8 cellular contexts compared by ENCODE assay signal in the genomic region with DNA sequence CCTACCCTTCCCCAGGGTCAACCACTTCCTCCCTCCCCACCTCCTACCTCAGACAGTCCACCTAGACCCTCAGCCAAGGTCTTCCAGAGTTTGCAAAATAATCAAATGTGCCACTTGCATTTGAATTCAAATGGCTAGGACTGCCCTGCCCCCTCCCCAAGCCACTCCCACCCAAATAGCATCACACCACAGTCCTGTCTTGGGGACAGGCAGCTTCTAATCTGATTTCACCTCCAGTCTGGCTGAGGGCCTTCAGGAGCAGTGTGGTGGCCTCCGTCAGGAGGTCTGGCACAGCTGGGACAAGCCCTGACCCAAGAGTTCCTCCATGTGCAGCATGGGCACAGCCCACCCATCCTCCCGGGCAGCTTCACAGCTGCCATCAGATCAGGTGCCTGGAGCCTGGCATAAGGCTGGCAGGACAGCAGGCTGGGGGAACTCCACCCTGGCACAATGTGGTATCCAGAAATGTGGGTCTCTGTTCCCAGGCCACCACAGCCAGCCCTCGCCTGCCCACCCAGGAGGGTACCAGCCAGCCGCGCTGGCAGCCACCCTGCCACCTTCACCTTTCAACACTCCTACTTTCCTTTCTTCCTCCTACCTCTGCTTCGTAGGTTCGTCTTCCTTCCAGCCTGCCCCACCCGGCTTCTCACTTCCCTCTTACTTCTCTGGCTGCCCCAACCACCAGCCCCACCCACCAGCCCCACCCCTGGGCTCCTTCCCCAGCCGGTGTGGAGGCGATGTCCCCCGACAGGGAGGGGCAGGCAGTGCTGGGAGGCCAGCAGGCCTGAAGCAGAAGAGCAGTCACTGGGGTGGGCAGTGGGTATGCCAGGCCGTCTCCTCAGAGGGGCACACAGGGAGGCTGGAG. TPM values are rescaled to one million over a fixed set of nuclear protein-coding genes. Genes with fewer than 3 reads are reported as not detected.
DNase-seq lines count a peak whose midpoint lies in the region; ATAC-seq, FAIRE-seq and TF ChIP-seq lines count a peak whose summit lies in the region.

A gene with protein sequence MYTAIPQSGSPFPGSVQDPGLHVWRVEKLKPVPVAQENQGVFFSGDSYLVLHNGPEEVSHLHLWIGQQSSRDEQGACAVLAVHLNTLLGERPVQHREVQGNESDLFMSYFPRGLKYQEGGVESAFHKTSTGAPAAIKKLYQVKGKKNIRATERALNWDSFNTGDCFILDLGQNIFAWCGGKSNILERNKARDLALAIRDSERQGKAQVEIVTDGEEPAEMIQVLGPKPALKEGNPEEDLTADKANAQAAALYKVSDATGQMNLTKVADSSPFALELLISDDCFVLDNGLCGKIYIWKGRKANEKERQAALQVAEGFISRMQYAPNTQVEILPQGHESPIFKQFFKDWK (minus strand): TSS at position 648 of the 865 bp plus-strand sequence. CDS start 8,221 bp downstream, outside the sequence.

- in situ Hi-C loops in transverse colon (cut with MboI; ENCODE audit: low pct_ligation_motif_present in 1 of 4, low pct_unique_long_range_greater_than_20kb in 1 of 4, low sequenced_read_pairs in 3 of 4): no loop called here

- H3K36me3 ChIP-seq in bronchial epithelial cell (ENCODE audit: control insufficient read depth, insufficient read depth, low read length) (peaks cover 6% of the 10 kb centered on the region), transverse colon (no peaks in the 10 kb centered on the region)

- ATAC-seq in GM19023 (IDR thresholded peaks at IDR 0.05; ENCODE audit: unreplicated experiment) (peak; percentile 65), HG03066 (IDR thresholded peaks at IDR 0.05; ENCODE audit: low read depth, unreplicated experiment) (peak; percentile 65), HG03457 (IDR thresholded peaks at IDR 0.05; ENCODE audit: unreplicated experiment) (no peak)

- 28% methylated on average over 12 of the region's 12 CpGs; no CpG with 5 or more reads in 1 of the 2 donors for WGBS in transverse colon (ENCODE audit: low coverage in 1 of 2), 2 donors

- TF ChIP-seq CTCF in bronchial epithelial cell (IDR thresholded peaks at IDR 0.05; ENCODE audit: insufficient read depth, low read length, severe bottlenecking) (no peak), transverse colon (IDR thresholded peaks at IDR 0.05) (no peak)

- peak; percentile 45 for DNase-seq in SIG-M5 (lab: John Stamatoyannopoulos, UW)
- peak; percentile 61 for DNase-seq in bronchial epithelial cell (ENCODE audit: low read depth)
- DNase-seq in mesenteric fat pad (ENCODE audit: low spot score): no peak
- peak; percentile 94 for DNase-seq in transverse colon
- DNase-seq in NCI-H526 treated with DMSO at 0.1 percent for 48 hours (lab: John Stamatoyannopoulos, UW): no peak

- H3K4me1 ChIP-seq in transverse colon: peaks cover 4 to 58% (median 40%) of the 10 kb centered on the region in 4 donors

- intact Hi-C loops in transverse colon (cut with DNase I; ENCODE audit: low total_unique reads): no loop called here

- no peaks in the 10 kb centered on the region for H3K9me3 ChIP-seq in transverse colon

- peak within 1 kb of the TSS; percentile 80 to 84 (median 81) for H3K27ac ChIP-seq in transverse colon

- no peak for FAIRE-seq in bronchial epithelial cell (lab: Jason Lieb, UNC)

- peak; percentile 76 for TF ChIP-seq POLR2A in transverse colon (IDR thresholded peaks at IDR 0.05)

- TF ChIP-seq EP300 in transverse colon (IDR thresholded peaks at IDR 0.05; ENCODE audit: low read depth): no peak

- peak within 1 kb of the TSS; percentile 14 for H3K4me3 ChIP-seq in bronchial epithelial cell (ENCODE audit: low read depth, low read length)
- peak within 1 kb of the TSS in 3 of 4 donors; percentile 7 to 41 (median 23) for H3K4me3 ChIP-seq in transverse colon

- H3K27me3 ChIP-seq in bronchial epithelial cell (ENCODE audit: control insufficient read depth, insufficient read depth, low read length) (no peaks in the 10 kb centered on the region), transverse colon (no peaks in the 10 kb centered on the region)

RNA-seq across cellular contexts. Expression of the gene that starts here (rescaled TPM):
- total RNA-seq in bronchial epithelial cell (701 and 871 TPM in 2 replicates), mesenteric fat pad (124 TPM), transverse colon (10 to 100 TPM; 18.3 to 92.1 (median 45.2) TPM)

Comparison
In these comparisons a context has a peak if more than half of its experiments do, and no peak if none do; other contexts are left out.
1. DNase-seq: peak in SIG-M5 (single experiment), bronchial epithelial cell (single experiment) and transverse colon (single experiment); none in mesenteric fat pad (single experiment) and NCI-H526 treated with DMSO at 0.1 percent for 48 hours (single experiment).